In the genomic region with DNA sequence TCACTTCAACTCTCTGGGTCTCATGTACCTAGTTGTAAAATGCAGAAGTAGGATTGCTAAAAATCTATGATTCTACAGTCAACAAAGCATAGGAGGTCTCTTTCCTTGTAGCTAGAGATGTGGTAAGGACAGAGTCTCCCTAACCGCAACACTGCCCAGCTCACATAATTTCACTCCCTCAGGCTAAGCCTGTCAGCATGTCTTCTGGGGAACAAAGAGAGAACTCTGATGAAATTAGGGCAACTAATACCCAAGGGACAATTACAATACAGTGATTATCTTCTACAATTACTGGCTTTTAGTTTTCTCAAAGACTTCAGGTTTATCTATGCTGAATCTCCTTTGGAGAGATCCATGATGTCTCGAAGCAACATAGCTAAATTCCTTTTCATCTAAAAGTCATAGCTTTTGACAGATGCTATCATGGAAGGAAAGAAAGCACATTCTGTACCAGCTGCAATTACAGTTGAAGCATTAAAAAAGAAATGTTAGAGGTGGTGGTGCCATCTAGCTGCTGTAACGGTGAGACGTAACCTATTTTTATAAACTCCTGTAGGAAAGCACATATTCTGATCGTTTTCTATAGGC, we compare ENCODE assay signal across 8 cellular contexts.
DNase-seq lines count a peak whose midpoint lies in the region; ATAC-seq and TF ChIP-seq lines count a peak whose summit lies in the region.

No MANE protein-coding gene starts in this region.

- H3K4me1 Mint-ChIP-seq in activated T-helper 1 cell treated with anti-CD3 and anti-CD28 coated beads, Interleukin-12 subunit alpha, Interleukin-12 subunit beta, Interleukin-2, Interleukin-4 antibody, amounts not matched to agents 30 ng/mL and 10 ng/mL and 1 ng/mL, durations not matched to agents 14 hours and 24 hours and 36 hours (ENCODE audit: low read depth): peaks cover 9% of the 10 kb centered on the region

- H3K4me1 ChIP-seq in hepatocyte (ENCODE audit: insufficient read depth) (peaks cover 11% of the 10 kb centered on the region), stomach smooth muscle (ENCODE audit: control insufficient read depth, insufficient read depth, low read length) (peaks cover 3% of the 10 kb centered on the region)
- no peaks in the 10 kb centered on the region for H3K4me1 ChIP-seq in effector memory CD4-positive, alpha-beta T cell (ENCODE audit: control insufficient read depth, insufficient read depth, low read length, poor library complexity, severe bottlenecking)

- peak; percentile 33 for ATAC-seq in GM21529 (IDR thresholded peaks at IDR 0.05; ENCODE audit: unreplicated experiment)
- ATAC-seq in HG02763 (IDR thresholded peaks at IDR 0.05; ENCODE audit: unreplicated experiment): no peak

- peak; percentile 47 for DNase-seq in GM04504 (ENCODE audit: low read depth)
- peak; percentile 9 for DNase-seq in Jurkat, Clone E6-1 (ENCODE audit: low read depth, low spot score)
- DNase-seq in activated T-helper 1 cell treated with anti-CD3 and anti-CD28 coated beads, Interleukin-12 subunit alpha, Interleukin-12 subunit beta, Interleukin-2, Interleukin-4 antibody, amounts not matched to agents 30 ng/mL and 10 ng/mL and 1 ng/mL, durations not matched to agents 14 hours and 24 hours and 36 hours (ENCODE audit: low spot score): no peak
- DNase-seq in hepatocyte (ENCODE audit: low spot score): peak; percentile 51
- DNase-seq in effector memory CD4-positive, alpha-beta T cell: no peak

- H3K36me3 Mint-ChIP-seq in activated T-helper 1 cell treated with anti-CD3 and anti-CD28 coated beads, Interleukin-12 subunit alpha, Interleukin-12 subunit beta, Interleukin-2, Interleukin-4 antibody, amounts not matched to agents 30 ng/mL and 10 ng/mL and 1 ng/mL, durations not matched to agents 14 hours and 24 hours and 36 hours (ENCODE audit: low read depth): no peaks in the 10 kb centered on the region

- H3K4me2 ChIP-seq in hepatocyte: peak overlapping the region; percentile 44

- H3K4me3 Mint-ChIP-seq in activated T-helper 1 cell treated with anti-CD3 and anti-CD28 coated beads, Interleukin-12 subunit alpha, Interleukin-12 subunit beta, Interleukin-2, Interleukin-4 antibody, amounts not matched to agents 30 ng/mL and 10 ng/mL and 1 ng/mL, durations not matched to agents 14 hours and 24 hours and 36 hours: no peak overlapping the region

- WGBS in hepatocyte (ENCODE audit: low lambda C conversion rate, missing lambda C conversion rate): 13% methylated on average over 5 of the region's 5 CpGs

- peak overlapping the region in 1 of 2 donors; percentile 43 for H3K9ac ChIP-seq in stomach smooth muscle (ENCODE audit: low read length in 2 of 2)

- no peaks in the 10 kb centered on the region for H3K9me3 Mint-ChIP-seq in activated T-helper 1 cell treated with anti-CD3 and anti-CD28 coated beads, Interleukin-12 subunit alpha, Interleukin-12 subunit beta, Interleukin-2, Interleukin-4 antibody, amounts not matched to agents 30 ng/mL and 10 ng/mL and 1 ng/mL, durations not matched to agents 14 hours and 24 hours and 36 hours

- H4K20me1 ChIP-seq in hepatocyte (ENCODE audit: insufficient read depth, poor library complexity, severe bottlenecking): no peaks in the 10 kb centered on the region

- H3K4me3 ChIP-seq in Jurkat, Clone E6-1 (ENCODE audit: low read length): no peak overlapping the region
- no peak overlapping the region for H3K4me3 ChIP-seq in hepatocyte
- peak overlapping the region in 1 of 2 donors; percentile 4 for H3K4me3 ChIP-seq in stomach smooth muscle (ENCODE audit: low read length in 2 of 2)
- H3K4me3 ChIP-seq in effector memory CD4-positive, alpha-beta T cell (ENCODE audit: insufficient read depth, low read depth, low read length, poor library complexity, severe bottlenecking): no peak overlapping the region

- TF ChIP-seq CTCF in hepatocyte (IDR thresholded peaks at IDR 0.05; ENCODE audit: poor library complexity): peak; percentile 65

- H3K27ac ChIP-seq in hepatocyte (no peak overlapping the region), stomach smooth muscle (ENCODE audit: low read length) (peak overlapping the region; percentile 7)
- H3K27ac ChIP-seq in effector memory CD4-positive, alpha-beta T cell (ENCODE audit: insufficient read depth, low read length, poor library complexity, severe bottlenecking): no peak overlapping the region

- no peaks in the 10 kb centered on the region for H3K9me3 ChIP-seq in hepatocyte (ENCODE audit: low read depth)
- no peaks in the 10 kb centered on the region for H3K9me3 ChIP-seq in stomach smooth muscle (ENCODE audit: control insufficient read depth in 2 of 2, low read length in 2 of 2)
- no peaks in the 10 kb centered on the region for H3K9me3 ChIP-seq in effector memory CD4-positive, alpha-beta T cell (ENCODE audit: control insufficient read depth, low read length)

- H3K79me2 ChIP-seq in hepatocyte: no peaks in the 10 kb centered on the region

- peaks cover 3% of the 10 kb centered on the region for H3K27me3 Mint-ChIP-seq in activated T-helper 1 cell treated with anti-CD3 and anti-CD28 coated beads, Interleukin-12 subunit alpha, Interleukin-12 subunit beta, Interleukin-2, Interleukin-4 antibody, amounts not matched to agents 30 ng/mL and 10 ng/mL and 1 ng/mL, durations not matched to agents 14 hours and 24 hours and 36 hours (ENCODE audit: insufficient read depth)

- no peaks in the 10 kb centered on the region for H3K36me3 ChIP-seq in hepatocyte (replicated peaks; ENCODE audit: insufficient read depth, low read depth)
- H3K36me3 ChIP-seq in stomach smooth muscle (ENCODE audit: control insufficient read depth in 2 of 2, insufficient read depth in 2 of 2, low read length in 2 of 2): no peaks in the 10 kb centered on the region
- no peaks in the 10 kb centered on the region for H3K36me3 ChIP-seq in effector memory CD4-positive, alpha-beta T cell (ENCODE audit: control insufficient read depth, insufficient read depth, low read length)

- intact Hi-C loops in activated T-helper 1 cell treated with anti-CD3 and anti-CD28 coated beads, Interleukin-12 subunit alpha, Interleukin-12 subunit beta, Interleukin-2, Interleukin-4 antibody, amounts not matched to agents 30 ng/mL and 10 ng/mL and 1 ng/mL, durations not matched to agents 14 hours and 24 hours and 36 hours (cut with micrococcal nuclease): loop anchor here (1.0 to 5.0 kb wide), 3 partner anchors 62 to 857 kb away; partner anchors contain the start of genes TARS1 and ZFR

- H3K27me3 ChIP-seq in hepatocyte (no peaks in the 10 kb centered on the region), stomach smooth muscle (ENCODE audit: control insufficient read depth in 1 of 2, insufficient read depth in 2 of 2, low read length in 2 of 2) (no peaks in the 10 kb centered on the region)
- no peaks in the 10 kb centered on the region for H3K27me3 ChIP-seq in effector memory CD4-positive, alpha-beta T cell (replicated peaks; ENCODE audit: control insufficient read depth, insufficient read depth, low read length, poor library complexity, severe bottlenecking)

- H3K27ac Mint-ChIP-seq in activated T-helper 1 cell treated with anti-CD3 and anti-CD28 coated beads, Interleukin-12 subunit alpha, Interleukin-12 subunit beta, Interleukin-2, Interleukin-4 antibody, amounts not matched to agents 30 ng/mL and 10 ng/mL and 1 ng/mL, durations not matched to agents 14 hours and 24 hours and 36 hours: peak overlapping the region; percentile 24

- H2AFZ ChIP-seq in hepatocyte: peak overlapping the region; percentile 21

- no peaks in the 10 kb centered on the region for H3K9me2 ChIP-seq in hepatocyte (replicated peaks; ENCODE audit: insufficient read depth)

Comparison
In these comparisons a context has a peak if more than half of its experiments do, and no peak if none do; other contexts are left out.
1. DNase-seq: peak in GM04504 (single experiment), Jurkat, Clone E6-1 (single experiment) and hepatocyte (single experiment); none in activated T-helper 1 cell treated with anti-CD3 and anti-CD28 coated beads, Interleukin-12 subunit alpha, Interleukin-12 subunit beta, Interleukin-2, Interleukin-4 antibody, amounts not matched to agents 30 ng/mL and 10 ng/mL and 1 ng/mL, durations not matched to agents 14 hours and 24 hours and 36 hours (single experiment) and effector memory CD4-positive, alpha-beta T cell (0 of 3).